Comparison of ENCODE assay signal across 8 cellular contexts in genomic region chr1:51729824-51730284, GRCh38.
DNase-seq lines count a peak whose midpoint lies in the region; ATAC-seq and TF ChIP-seq lines count a peak whose summit lies in the region.

No MANE protein-coding gene starts in this region.

- no peak for TF ChIP-seq CTCF in OCI-LY3 (IDR thresholded peaks at IDR 0.05; ENCODE audit: low read depth, low read length)

- no peak overlapping the region for H2AFZ ChIP-seq in OCI-LY3 (ENCODE audit: low read depth, low read length)

- peaks cover 53% of the 10 kb centered on the region for H3K79me2 ChIP-seq in OCI-LY3 (ENCODE audit: low read length)

- peak; percentile 29 for ATAC-seq in HG02840 (IDR thresholded peaks at IDR 0.05; ENCODE audit: low FRiP score, unreplicated experiment)

- peaks cover 18% of the 10 kb centered on the region for H4K20me1 ChIP-seq in OCI-LY3 (ENCODE audit: insufficient read depth, low read length)

- H3K9me3 ChIP-seq in OCI-LY3 (ENCODE audit: insufficient read depth, low read length) = no peaks in the 10 kb centered on the region
- no peaks in the 10 kb centered on the region for H3K9me3 ChIP-seq in endocrine pancreas (ENCODE audit: control insufficient read depth, low read length)
- H3K9me3 ChIP-seq in muscle layer of colon (ENCODE audit: low read length) = no peaks in the 10 kb centered on the region

- H3K36me3 ChIP-seq in OCI-LY3 (replicated peaks; ENCODE audit: low read depth, low read length) = no peaks in the 10 kb centered on the region
- no peaks in the 10 kb centered on the region for H3K36me3 ChIP-seq in endocrine pancreas (ENCODE audit: control insufficient read depth, insufficient read depth, low read length)
- H3K36me3 ChIP-seq in muscle layer of colon (ENCODE audit: insufficient read depth, low read length) = no peaks in the 10 kb centered on the region

- H3K27ac ChIP-seq in OCI-LY3 (ENCODE audit: low read length) (peak overlapping the region; percentile 81), muscle layer of colon (ENCODE audit: low read depth, low read length) (no peak overlapping the region)

- peak; percentile 14 for DNase-seq in activated T-cell treated with anti-CD3 and anti-CD28 coated beads for 1 hour (ENCODE audit: low read depth)
- no peak for DNase-seq in activated T-cell treated with anti-CD3 and anti-CD28 coated beads, Interleukin-2, amount 50 U/mL, for 1 hour
- DNase-seq in stimulated activated CD4-positive, alpha-beta T cell treated with anti-CD3 and anti-CD28 coated beads, Interleukin-4, amount 100 ng/mL, for 24 hours = no peak
- DNase-seq in activated CD4-positive, alpha-beta T cell treated with anti-CD3 and anti-CD28 coated beads, Interleukin-2, amount 50 U/mL, for 48 hours = no peak

- H3K4me3 ChIP-seq in OCI-LY3 (ENCODE audit: low read length) (peak overlapping the region; percentile 87), endocrine pancreas (ENCODE audit: control insufficient read depth, insufficient read depth, low read length) (peak overlapping the region; percentile 80), muscle layer of colon (ENCODE audit: low read depth in 1 of 2, low read length in 2 of 2) (peak overlapping the region; percentile 39 to 67)

- no peaks in the 10 kb centered on the region for H3K27me3 ChIP-seq in OCI-LY3 (ENCODE audit: low read depth, low read length)
- no peaks in the 10 kb centered on the region for H3K27me3 ChIP-seq in endocrine pancreas (ENCODE audit: control insufficient read depth, insufficient read depth, low read length)
- no peaks in the 10 kb centered on the region for H3K27me3 ChIP-seq in muscle layer of colon (ENCODE audit: control insufficient read depth in 1 of 2, insufficient read depth in 2 of 2, low read length in 2 of 2)

- H3K4me2 ChIP-seq in OCI-LY3 (ENCODE audit: low read length) = peak overlapping the region; percentile 62

- H3K4me1 ChIP-seq in OCI-LY3 (ENCODE audit: low read length) (peaks cover 13% of the 10 kb centered on the region), endocrine pancreas (ENCODE audit: control insufficient read depth, insufficient read depth, low read length) (peaks cover 35% of the 10 kb centered on the region), muscle layer of colon (ENCODE audit: insufficient read depth, low read length) (peaks cover 34% of the 10 kb centered on the region)

- H3K9ac ChIP-seq in OCI-LY3 (ENCODE audit: low read length) = peak overlapping the region; percentile 97
- H3K9ac ChIP-seq in endocrine pancreas (ENCODE audit: control insufficient read depth, insufficient read depth, low read length) = peak overlapping the region; percentile 22
- H3K9ac ChIP-seq in muscle layer of colon (ENCODE audit: low read length) = no peak overlapping the region
